Comparison of ENCODE assay signal across 8 cellular contexts in the genomic region with DNA sequence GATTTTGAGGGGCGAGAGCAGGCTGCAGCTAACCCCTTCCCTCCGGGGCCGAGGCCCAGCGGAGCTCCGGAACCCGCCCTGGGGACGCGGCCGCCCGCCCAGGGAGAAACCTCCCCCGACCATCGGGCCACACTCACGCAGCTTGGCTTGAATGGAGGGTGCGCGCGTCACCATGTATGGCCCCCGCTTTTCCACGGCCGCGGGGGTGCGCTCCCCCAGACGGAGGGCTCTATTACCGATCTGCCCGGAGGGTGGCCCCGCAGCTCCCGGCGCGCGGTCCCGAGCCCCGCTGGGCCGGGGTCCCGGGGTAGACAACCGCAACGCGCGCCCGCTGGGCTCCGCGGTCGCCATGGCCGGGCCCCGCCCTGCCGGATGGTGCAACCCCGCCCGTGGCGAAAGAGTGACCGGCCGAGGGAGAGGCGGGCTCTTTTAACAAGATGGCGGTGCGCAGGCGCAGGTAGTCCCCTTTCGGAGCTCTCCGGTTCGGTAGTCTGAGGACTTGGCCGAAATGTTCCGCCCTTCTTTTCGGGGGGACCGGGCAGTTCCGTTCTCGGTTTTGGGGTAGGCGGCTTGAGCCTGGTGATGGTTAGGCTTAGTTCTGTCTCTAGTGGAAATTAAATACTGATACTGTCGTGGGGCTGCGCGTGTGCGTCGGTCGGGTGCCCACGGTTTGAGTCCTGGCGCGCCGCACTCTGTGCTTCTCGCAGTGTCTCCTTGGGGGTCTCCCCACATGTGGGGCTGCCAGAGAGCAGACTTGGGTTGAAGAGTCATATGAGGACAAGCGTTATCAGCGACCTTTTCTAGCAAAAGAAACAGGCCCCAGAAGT. TPM values are rescaled to one million over a fixed set of nuclear protein-coding genes. Genes with fewer than 3 reads are reported as not detected.
A peak's percentile ranks its signal among the peaks of the same experiment; 100 is the strongest.
DNase-seq lines count a peak whose midpoint lies in the region; TF ChIP-seq lines count a peak whose summit lies in the region.

A gene with protein sequence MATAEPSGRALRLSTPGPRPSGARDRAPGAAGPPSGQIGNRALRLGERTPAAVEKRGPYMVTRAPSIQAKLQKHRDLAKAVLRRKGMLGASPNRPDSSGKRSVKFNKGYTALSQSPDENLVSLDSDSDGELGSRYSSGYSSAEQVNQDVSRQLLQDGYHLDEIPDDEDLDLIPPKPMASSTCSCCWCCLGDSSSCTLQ (minus strand): TSS at position 402 of the 827 bp plus-strand sequence. CDS start 51 bp downstream, at position 351.

- H3K4me3 ChIP-seq in osteoblast (ENCODE audit: insufficient read depth, low read length): peak within 1 kb of the TSS; percentile 86
- peak within 1 kb of the TSS; percentile 80 to 81 for H3K4me3 ChIP-seq in testis

- H3K36me3 ChIP-seq in osteoblast (ENCODE audit: insufficient read depth, low read length) (peaks cover 30% of the 10 kb centered on the region), testis (ENCODE audit: low read depth, missing control alignments) (no peaks in the 10 kb centered on the region)

- WGBS in testis, 2 donors: 0 to 1% methylated on average over 33 to 59 of the region's 76 CpGs

- peaks cover 36% of the 10 kb centered on the region for H3K4me1 Mint-ChIP-seq in activated naive CD8-positive, alpha-beta T cell (ENCODE audit: low read depth)

- no peaks in the 10 kb centered on the region for H3K9me3 ChIP-seq in osteoblast (ENCODE audit: low read depth, low read length)
- no peaks in the 10 kb centered on the region for H3K9me3 ChIP-seq in testis

- no peaks in the 10 kb centered on the region for H3K36me3 Mint-ChIP-seq in activated naive CD8-positive, alpha-beta T cell

- peaks cover 22% of the 10 kb centered on the region for H3K79me2 ChIP-seq in osteoblast (ENCODE audit: insufficient read depth, low read length)

- H2AFZ ChIP-seq in osteoblast (ENCODE audit: low read length): peak within 1 kb of the TSS; percentile 95

- no peaks in the 10 kb centered on the region for H3K27me3 ChIP-seq in osteoblast (ENCODE audit: insufficient read depth, low read length)
- no peaks in the 10 kb centered on the region for H3K27me3 ChIP-seq in testis

- H4K20me1 ChIP-seq in osteoblast (ENCODE audit: insufficient read depth, low read length): no peaks in the 10 kb centered on the region

- peak; percentile 79 for TF ChIP-seq POLR2A in testis (IDR thresholded peaks at IDR 0.05)

- intact Hi-C loops in testis (cut with DNase I; ENCODE audit: low total_unique reads): no loop called here

- H3K4me2 ChIP-seq in osteoblast (ENCODE audit: insufficient read depth, low read length): peak within 1 kb of the TSS; percentile 95

- no peaks in the 10 kb centered on the region for H3K9me3 Mint-ChIP-seq in activated naive CD8-positive, alpha-beta T cell (ENCODE audit: low read depth)

- H3K4me1 ChIP-seq in osteoblast (ENCODE audit: insufficient read depth, low read length): peaks cover 16% of the 10 kb centered on the region
- peaks cover 12% of the 10 kb centered on the region for H3K4me1 ChIP-seq in testis

- H3K27ac Mint-ChIP-seq in activated naive CD8-positive, alpha-beta T cell: peak within 1 kb of the TSS; percentile 97

- DNase-seq in GF-D8 (lab: John Stamatoyannopoulos, UW): peak; percentile 64
- peak; percentile 84 for DNase-seq in HCEC 1CT
- peak; percentile 84 for DNase-seq in NAMALWA (ENCODE audit: low spot score)
- DNase-seq in SKM-1 treated with dmso at 0.1 percent for 144 hours (lab: John Stamatoyannopoulos, UW; ENCODE audit: unreplicated experiment): peak; percentile 66
- DNase-seq in glomerular visceral epithelial cell (ENCODE audit: extremely low spot score): peak; percentile 85
- peak; percentile 99 for DNase-seq in osteoblast (ENCODE audit: insufficient read length, low spot score, missing footprints)
- peak; percentile 96 for DNase-seq in testis

- H3K27ac ChIP-seq in osteoblast (ENCODE audit: low read depth, low read length) (peak within 1 kb of the TSS; percentile 76), testis (peak within 1 kb of the TSS; percentile 77 to 84)

- no peaks in the 10 kb centered on the region for H3K27me3 Mint-ChIP-seq in activated naive CD8-positive, alpha-beta T cell

- TF ChIP-seq CTCF in osteoblast (IDR thresholded peaks at IDR 0.05; ENCODE audit: extremely low read depth, low read depth, low read length) (no peak), testis (IDR thresholded peaks at IDR 0.05) (no peak)

- H3K4me3 Mint-ChIP-seq in activated naive CD8-positive, alpha-beta T cell: peak within 1 kb of the TSS; percentile 95

RNA-seq across cellular contexts. Expression of the gene that starts here (rescaled TPM):
- total RNA-seq in osteoblast: 36.6 and 46.3 TPM in 2 replicates
- 10 to 100 TPM; 40.2 to 40.6 TPM for total RNA-seq in testis
- polyA plus RNA-seq in testis (ENCODE audit: insufficient read depth, low read depth, low replicate concordance): 32.6 TPM

Comparison
In these comparisons a context has a peak if more than half of its experiments do, and no peak if none do; other contexts are left out.
1. Peak in every context shown above with its lines: DNase-seq, H3K4me3 ChIP-seq and H3K27ac ChIP-seq.